8 cellular contexts compared by ENCODE assay signal in genomic region chr15:65856821-65857455, GRCh38. TPM values are rescaled to one million over a fixed set of nuclear protein-coding genes. Genes with fewer than 3 reads are reported as not detected.
A peak's percentile ranks its signal among the peaks of the same experiment; 100 is the strongest.
DNase-seq lines count a peak whose midpoint lies in the region; ATAC-seq and TF ChIP-seq lines count a peak whose summit lies in the region.

No MANE protein-coding gene starts in this region.

- H4K20me1 ChIP-seq in KMS-11 (ENCODE audit: insufficient read depth), result no peaks in the 10 kb centered on the region

- H3K27ac ChIP-seq in KMS-11 (no peak overlapping the region), WERI-Rb-1 (no peak overlapping the region), breast epithelium (no peak overlapping the region), liver (ENCODE audit: low read depth in 1 of 2, low read length in 2 of 2) (no peak overlapping the region)

- TF ChIP-seq POLR2A in breast epithelium (IDR thresholded peaks at IDR 0.05), result no peak

- peak; percentile 60 for DNase-seq in ELF-1 (ENCODE audit: low read depth, low spot score)
- DNase-seq in WERI-Rb-1, result peak; percentile 69
- peak; percentile 53 to 66 for DNase-seq in breast epithelium (ENCODE audit: low spot score in 2 of 2)
- DNase-seq in stimulated activated CD8-positive, alpha-beta memory T cell treated with anti-CD3 and anti-CD28 coated beads, Interleukin-12 subunit alpha, Interleukin-12 subunit beta, amount 100 ng/mL, for 4 hours (ENCODE audit: low read depth), result peak; percentile 56

- H3K4me1 ChIP-seq in KMS-11 (ENCODE audit: low read depth, poor library complexity, severe bottlenecking) (no peaks in the 10 kb centered on the region), breast epithelium (no peaks in the 10 kb centered on the region), liver (ENCODE audit: control insufficient read depth in 4 of 4, insufficient read depth in 4 of 4, low read length in 3 of 4) (peaks cover 0 to 2% (median 0%) of the 10 kb centered on the region in 4 donors)

- ATAC-seq in GM18858 (IDR thresholded peaks at IDR 0.05; ENCODE audit: unreplicated experiment) (no peak), GM19328 (IDR thresholded peaks at IDR 0.05; ENCODE audit: unreplicated experiment) (no peak)

- H3K79me2 ChIP-seq in KMS-11 (ENCODE audit: insufficient read depth, low read depth), result no peaks in the 10 kb centered on the region

- 65% methylated on average over 12 of the region's 12 CpGs for WGBS in liver

- no peaks in the 10 kb centered on the region for H3K36me3 ChIP-seq in KMS-11 (ENCODE audit: insufficient read depth)
- no peaks in the 10 kb centered on the region for H3K36me3 ChIP-seq in WERI-Rb-1
- no peaks in the 10 kb centered on the region for H3K36me3 ChIP-seq in breast epithelium
- no peaks in the 10 kb centered on the region for H3K36me3 ChIP-seq in liver (ENCODE audit: control insufficient read depth in 4 of 4, insufficient read depth in 3 of 4, low read depth in 1 of 4, low read length in 3 of 4)

- TF ChIP-seq CTCF in KMS-11 (conservative IDR thresholded peaks at IDR 0.05; ENCODE audit: low read depth, low read length), result peak; percentile 88
- peak; percentile 75 for TF ChIP-seq CTCF in WERI-Rb-1 (IDR thresholded peaks at IDR 0.05; ENCODE audit: low read depth, low read length)
- peak; percentile 49 to 70 (median 59) for TF ChIP-seq CTCF in breast epithelium (IDR thresholded peaks at IDR 0.05)
- TF ChIP-seq CTCF in liver (IDR thresholded peaks at IDR 0.05; ENCODE audit: low read depth, low read length, missing input control), result peak; percentile 86

- intact Hi-C loops in breast epithelium (cut with DNase I; ENCODE audit: low total_unique reads), result no loop called here

- H3K4me3 ChIP-seq in KMS-11 (IDR thresholded peaks at IDR 0.05; ENCODE audit: insufficient read depth, low read depth, low read length) (no peak overlapping the region), WERI-Rb-1 (ENCODE audit: low read depth, low read length) (no peak overlapping the region), breast epithelium (no peak overlapping the region), liver (ENCODE audit: low read depth in 1 of 3, low read length in 3 of 3) (no peak overlapping the region)

- no peaks in the 10 kb centered on the region for H3K27me3 ChIP-seq in KMS-11 (ENCODE audit: insufficient read depth, low read depth)
- no peaks in the 10 kb centered on the region for H3K27me3 ChIP-seq in WERI-Rb-1 (ENCODE audit: insufficient read depth, low read depth, severe bottlenecking)
- no peaks in the 10 kb centered on the region for H3K27me3 ChIP-seq in breast epithelium
- no peaks in the 10 kb centered on the region for H3K27me3 ChIP-seq in liver (ENCODE audit: control insufficient read depth in 4 of 4, insufficient read depth in 4 of 4, low read length in 3 of 4)

- TF ChIP-seq RAD21 in liver (IDR thresholded peaks at IDR 0.05), result peak; percentile 72 to 84

- H3K9me3 ChIP-seq in WERI-Rb-1 (ENCODE audit: severe bottlenecking) (no peaks in the 10 kb centered on the region), breast epithelium (no peaks in the 10 kb centered on the region), liver (ENCODE audit: control insufficient read depth in 4 of 4, low read length in 3 of 4) (no peaks in the 10 kb centered on the region)

- no peak overlapping the region for H3K4me2 ChIP-seq in KMS-11

- H3K9ac ChIP-seq in KMS-11 (no peak overlapping the region), liver (ENCODE audit: low read depth in 1 of 2, low read length in 2 of 2) (no peak overlapping the region)

- no peak overlapping the region for H2AFZ ChIP-seq in KMS-11 (ENCODE audit: low read depth)

TF ChIP-seq in liver, 16 proteins besides CTCF, POLR2A, EP300 and RAD21:
- TF ChIP-seq HNF4A (conservative IDR thresholded peaks at IDR 0.05) (no peak), FOXA1 (IDR thresholded peaks at IDR 0.05) (no peak), ATF3 (IDR thresholded peaks at IDR 0.05) (no peak), TAF1 (conservative IDR thresholded peaks at IDR 0.05) (no peak), SP1 (IDR thresholded peaks at IDR 0.05) (no peak), GABPA (IDR thresholded peaks at IDR 0.05 in 1 of 2, conservative IDR thresholded peaks at IDR 0.05 in 1 of 2) (no peak), REST (IDR thresholded peaks at IDR 0.05) (no peak)
TF ChIP-seq in liver: peak in this region for 0.

RNA-seq across cellular contexts. Expression of gene RAB11A, which starts 12.4 kb away (rescaled TPM):
- 100 to 1,000 TPM; 108 to 156 (median 147) TPM for total RNA-seq in breast epithelium
- total RNA-seq in liver, result 10 to 100 TPM; 40.6 to 84.8 TPM
- 100 to 1,000 TPM in 1 of 2 donors, 10 to 100 TPM in 1; 78.5 to 100 TPM for polyA plus RNA-seq in liver
